ENCODE assay signal across 26 cellular contexts in the genomic region with DNA sequence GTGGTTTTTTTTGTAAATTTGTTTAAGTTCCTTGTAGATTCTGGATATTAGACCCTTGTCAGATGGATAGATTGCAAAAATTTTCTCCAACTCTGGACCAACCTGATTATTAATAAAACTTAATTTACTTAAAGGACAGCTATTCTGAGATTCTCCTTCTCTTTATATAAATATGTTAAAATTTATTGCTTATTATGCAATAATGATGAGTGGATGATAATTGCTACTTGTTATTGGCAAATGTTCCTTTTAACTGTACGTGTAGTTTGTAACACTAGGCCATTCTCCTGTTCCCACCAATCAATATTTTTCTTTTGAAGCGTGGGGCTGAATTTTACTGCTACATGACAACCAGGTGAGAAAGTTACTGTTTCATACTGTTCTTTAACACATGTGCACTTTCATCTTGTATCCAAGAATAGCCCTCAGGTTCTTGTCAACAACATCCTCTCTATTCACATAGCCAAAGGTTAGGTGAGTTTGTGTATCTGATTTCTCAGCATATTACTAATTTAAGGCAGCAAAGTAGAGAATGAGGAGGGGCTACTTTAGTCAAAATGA. TPM values are rescaled to one million over a fixed set of nuclear protein-coding genes. Genes with fewer than 3 reads are reported as not detected.
A peak's percentile ranks its signal among the peaks of the same experiment; 100 is the strongest.
DNase-seq lines count a peak whose midpoint lies in the region; ATAC-seq, FAIRE-seq and TF ChIP-seq lines count a peak whose summit lies in the region.
"Had no signal": no experiment of that assay in that cellular context is flagged by ENCODE, and none has a peak within 500 bp of the region (broad histone marks: within the 10 kb centered on the region; RNA-seq: fewer than 3 reads in every experiment).

No MANE protein-coding gene starts in this region.

- FAIRE-seq in K562 (lab: Jason Lieb, UNC) = no peak
- FAIRE-seq: pancreas, TTC549 had no signal

- peaks cover 75% of the 10 kb centered on the region for H3K4me1 Mint-ChIP-seq in activated CD4-positive, alpha-beta T cell treated with anti-CD3 and anti-CD28 coated beads for 36 hours
- H3K4me1 Mint-ChIP-seq: nephron had no signal

- intact Hi-C loops in activated CD4-positive, alpha-beta T cell treated with anti-CD3 and anti-CD28 coated beads for 36 hours (cut with DNase I, micrococcal nuclease) = loop anchor here in 1 of 2 experiments (1.0 kb wide), 1 partner anchor 9 kb away; no protein-coding TSS in a partner anchor
- intact Hi-C loops in K562 (cut with micrococcal nuclease) = no loop called here

- H3K36me3 Mint-ChIP-seq in activated CD4-positive, alpha-beta T cell treated with anti-CD3 and anti-CD28 coated beads for 36 hours (ENCODE audit: low read depth) = peaks cover 4% of the 10 kb centered on the region
- H3K36me3 Mint-ChIP-seq: mesothelial cell of epicardium had no signal

- H3K9me3 Mint-ChIP-seq in activated CD4-positive, alpha-beta T cell treated with anti-CD3 and anti-CD28 coated beads for 36 hours (ENCODE audit: low read depth) = no peaks in the 10 kb centered on the region
- H3K9me3 Mint-ChIP-seq: nephron had no signal

- no peaks in the 10 kb centered on the region for H3K36me3 ChIP-seq in K562 (ENCODE audit: control insufficient read depth, insufficient read depth, low read length)
- no peaks in the 10 kb centered on the region for H3K36me3 ChIP-seq in hepatocyte (replicated peaks; ENCODE audit: insufficient read depth, low read depth)
- H3K36me3 ChIP-seq: heart left ventricle, pancreas, tibial artery had no signal

- H4K20me1 ChIP-seq in K562 (replicated peaks; ENCODE audit: control insufficient read depth, insufficient read depth, low read length) = no peaks in the 10 kb centered on the region
- no peaks in the 10 kb centered on the region for H4K20me1 ChIP-seq in hepatocyte (ENCODE audit: insufficient read depth, poor library complexity, severe bottlenecking)

- TF ChIP-seq POLR2A in K562 (conservative IDR thresholded peaks at IDR 0.05) = no peak

- H3K4me3 Mint-ChIP-seq in activated CD4-positive, alpha-beta T cell treated with anti-CD3 and anti-CD28 coated beads for 36 hours = no peak overlapping the region
- H3K4me3 Mint-ChIP-seq: activated naive CD8-positive, alpha-beta T cell treated with anti-CD3 and anti-CD28 coated beads, Interleukin-2, amount 10 ng/mL, durations not matched to agents 7 days and 5 days; mesothelial cell of epicardium; nephron; stimulated activated naive CD8-positive, alpha-beta T cell treated with anti-CD3 and anti-CD28 coated beads, Interleukin-15, amount 100 ng/mL, for 72 hours had no signal

- H3K27ac Mint-ChIP-seq in activated CD4-positive, alpha-beta T cell treated with anti-CD3 and anti-CD28 coated beads for 36 hours = peak overlapping the region; percentile 5
- H3K27ac Mint-ChIP-seq: activated naive CD8-positive, alpha-beta T cell treated with anti-CD3 and anti-CD28 coated beads, Interleukin-2, amount 10 ng/mL, durations not matched to agents 7 days and 5 days; mesothelial cell of epicardium; nephron; stimulated activated naive CD8-positive, alpha-beta T cell treated with anti-CD3 and anti-CD28 coated beads, Interleukin-15, amount 100 ng/mL, for 72 hours had no signal

- H3K4me3 ChIP-seq in K562 (no peak overlapping the region), hepatocyte (no peak overlapping the region)
- H3K4me3 ChIP-seq: heart left ventricle, pancreas, tibial artery had no signal

- no peaks in the 10 kb centered on the region for H3K27me3 Mint-ChIP-seq in activated CD4-positive, alpha-beta T cell treated with anti-CD3 and anti-CD28 coated beads for 36 hours
- H3K27me3 Mint-ChIP-seq: stimulated activated naive CD8-positive, alpha-beta T cell treated with anti-CD3 and anti-CD28 coated beads, Interleukin-15, amount 100 ng/mL, for 72 hours had no signal

- TF ChIP-seq CTCF in K562 (IDR thresholded peaks at IDR 0.05 in 2 of 3, conservative IDR thresholded peaks at IDR 0.05 in 1 of 3; ENCODE audit: insufficient read depth in 2 of 3, low read depth in 1 of 3, low read length in 3 of 3) = no peak
- no peak for TF ChIP-seq CTCF in hepatocyte (IDR thresholded peaks at IDR 0.05; ENCODE audit: poor library complexity)
- TF ChIP-seq CTCF in omental fat pad (IDR thresholded peaks at IDR 0.05) = no peak

- no peak for DNase-seq in activated CD4-positive, alpha-beta T cell treated with anti-CD3 and anti-CD28 coated beads for 36 hours
- DNase-seq in activated CD4-positive, alpha-beta T cell treated with anti-CD3 and anti-CD28 coated beads for 4 hours = no peak
- DNase-seq in K562 (ENCODE audit: extremely low read depth in 1 of 4, low spot score in 3 of 4) (no peak), hepatocyte (ENCODE audit: low spot score) (no peak), omental fat pad (ENCODE audit: low spot score) (no peak), SKM-1 treated with dmso at 0.1 percent for 144 hours (lab: John Stamatoyannopoulos, UW; ENCODE audit: unreplicated experiment) (no peak)
- DNase-seq: activated CD4-positive, CD25-positive, alpha-beta regulatory T cell treated with anti-CD3 and anti-CD28 coated beads, Interleukin-2, amount 50 U/mL, for 72 hours; activated naive CD8-positive, alpha-beta T cell treated with anti-CD3 and anti-CD28 coated beads, Interleukin-2, amount 10 ng/mL, durations not matched to agents 7 days and 5 days; cerebellar nuclear complex; COR-L47; DMS79 treated with DMSO at 0.1 percent for 48 hours; heart left ventricle; NCI-H1436; NCI-H2171 treated with DMSO at 0.1 percent for 48 hours; NCI-H748 treated with DMSO at 0.1 percent for 48 hours; pancreas; right cardiac atrium; stimulated activated naive CD8-positive, alpha-beta T cell treated with anti-CD3 and anti-CD28 coated beads, Interleukin-15, amount 100 ng/mL, for 72 hours; tibial artery had no signal

- no peaks in the 10 kb centered on the region; a peak in 1 of 5 replicates for H3K4me1 ChIP-seq in K562 (replicated peaks in 1 of 2; ENCODE audit: control insufficient read depth in 2 of 2, insufficient read depth in 2 of 2, low read length in 2 of 2)
- no peaks in the 10 kb centered on the region for H3K4me1 ChIP-seq in hepatocyte (ENCODE audit: insufficient read depth)
- H3K4me1 ChIP-seq: pancreas, tibial artery had no signal

- POLR2A ChIA-PET in activated CD4-positive, alpha-beta T cell treated with anti-CD3 and anti-CD28 coated beads for 36 hours (lab: Charles Lee) = interaction anchor here (0.6 kb wide), 1 partner anchor 68 kb away, joined by 3 read pairs; no protein-coding TSS in a partner anchor
- POLR2A ChIA-PET in K562 (lab: Yijun Ruan, JAX) = no interaction called here

- no peak for TF ChIP-seq RAD21 in K562 (CRISPR knock-in tag; conservative IDR thresholded peaks at IDR 0.05 in 1 of 2, IDR thresholded peaks at IDR 0.05 in 1 of 2)

- H3K79me2 ChIP-seq in K562 (ENCODE audit: control insufficient read depth, insufficient read depth, low read length) = no peaks in the 10 kb centered on the region
- H3K79me2 ChIP-seq in hepatocyte = no peaks in the 10 kb centered on the region

- no TSS peak for BruUV-seq in K562 (replicated peaks; lab: Mats Ljungman, UMichigan)

- ATAC-seq in activated CD4-positive, alpha-beta T cell treated with anti-CD3 and anti-CD28 coated beads for 36 hours = no peak
- peak; percentile 55 for ATAC-seq in GM18873 (IDR thresholded peaks at IDR 0.05; ENCODE audit: low FRiP score, unreplicated experiment)
- peak; percentile 69 for ATAC-seq in HG02678 (IDR thresholded peaks at IDR 0.05; ENCODE audit: unreplicated experiment)
- no peak for ATAC-seq in K562
- no peak for ATAC-seq in omental fat pad (ENCODE audit: low FRiP score)
- ATAC-seq: heart left ventricle; left lobe of liver; pancreas; right cardiac atrium; stimulated activated naive CD8-positive, alpha-beta T cell treated with anti-CD3 and anti-CD28 coated beads, Interleukin-15, amount 100 ng/mL, for 72 hours had no signal

- 57% methylated on average over 2 of the region's 2 CpGs for WGBS in K562 (ENCODE audit: insufficient coverage, low coverage, missing lambda C conversion rate)
- WGBS in hepatocyte (ENCODE audit: low lambda C conversion rate, missing lambda C conversion rate) = 88% methylated on average over 2 of the region's 2 CpGs

- no peak overlapping the region for H3K27ac ChIP-seq in K562 (ENCODE audit: extremely low read depth, low read depth, low read length)
- H3K27ac ChIP-seq in hepatocyte = no peak overlapping the region
- H3K27ac ChIP-seq: 22Rv1, heart left ventricle, pancreas, tibial artery had no signal

- TF ChIP-seq EP300 in K562 (IDR thresholded peaks at IDR 0.05; ENCODE audit: low read length) = no peak

- H2AFZ ChIP-seq in K562 (ENCODE audit: low read depth, low read length) = no peak overlapping the region
- no peak overlapping the region for H2AFZ ChIP-seq in hepatocyte

- H3K27me3 ChIP-seq in K562 (ENCODE audit: control insufficient read depth in 2 of 2, insufficient read depth in 2 of 2, low read length in 2 of 2) (no peaks in the 10 kb centered on the region), hepatocyte (no peaks in the 10 kb centered on the region)
- H3K27me3 ChIP-seq: heart left ventricle, pancreas, tibial artery had no signal

- H3K9ac ChIP-seq in K562 (ENCODE audit: insufficient read depth in 1 of 2, low read depth in 2 of 2, low read length in 2 of 2) = no peak overlapping the region

- in situ Hi-C loops in K562 (cut with MboI) = no loop called here

- no peaks in the 10 kb centered on the region for H3K9me2 ChIP-seq in hepatocyte (replicated peaks; ENCODE audit: insufficient read depth)

- no peaks in the 10 kb centered on the region for H3K9me1 ChIP-seq in K562 (ENCODE audit: control insufficient read depth, insufficient read depth, low read length)

- H3K9me3 ChIP-seq in K562 (replicated peaks; ENCODE audit: control insufficient read depth, insufficient read depth, low read depth, low read length) (0 out of 2 replicates have a peak, but pooled peaks cover 1% of the 10 kb centered on the region), hepatocyte (ENCODE audit: low read depth) (no peaks in the 10 kb centered on the region)
- H3K9me3 ChIP-seq: pancreas, tibial artery had no signal

- CTCF ChIA-PET in activated CD4-positive, alpha-beta T cell treated with anti-CD3 and anti-CD28 coated beads for 36 hours (lab: Charles Lee) = interaction anchor here (1.0 kb wide), 1 partner anchor 89 kb away, joined by 3 read pairs; no protein-coding TSS in a partner anchor
- CTCF ChIA-PET in K562 (lab: Yijun Ruan, JAX; ENCODE audit: low intra/inter-chr PET ratio) = no interaction called here

- no peak overlapping the region for H3K4me2 ChIP-seq in K562 (ENCODE audit: insufficient read depth, low read length)
- H3K4me2 ChIP-seq in hepatocyte = no peak overlapping the region

RNA-seq across cellular contexts. Expression of a gene that starts 16.6 kb away (rescaled TPM):
- total RNA-seq in activated CD4-positive, alpha-beta T cell treated with anti-CD3 and anti-CD28 coated beads for 36 hours = 100 to 1,000 TPM; 159 to 178 TPM
- 7.1 and 33.2 TPM in 2 replicates for total RNA-seq in K562 (2011; cell fraction: chromatin; rRNA removed; ENCODE audit: low replicate concordance)
- total RNA-seq in K562 (2011; cell fraction: nucleolus; rRNA removed) = 3.5 and 5.3 TPM in 2 replicates
- total RNA-seq in K562 (2011; cell fraction: nucleoplasm; rRNA removed) = 11.3 and 18.7 TPM in 2 replicates
- total RNA-seq in K562 (2014; rRNA removed) = 8.2 and 8.5 TPM in 2 replicates
- 13.1 and 17.5 TPM in 2 replicates for total RNA-seq in K562 (2014; rRNA removed; fragmentation: Illumina TruSeq; extraction: Trizol)
- total RNA-seq in K562 (2015; rRNA removed; fragmentation: Illumina TruSeq; extraction: Trizol) = 15.2 and 17.7 TPM in 2 replicates
- 9.5 and 10.6 TPM in 2 replicates for total RNA-seq in K562 (2021)
- polyA plus RNA-seq in K562 (2011; rRNA removed) = 10.0 and 11.7 TPM in 2 replicates
- polyA plus RNA-seq in K562 (2011; cell fraction: cytosol; rRNA removed) = 1.4 and 2.8 TPM in 2 replicates
- polyA plus RNA-seq in K562 (2011; cell fraction: nucleus; rRNA removed) = 2.9 and 5.0 TPM in 2 replicates
- 6.2 and 7.9 TPM in 2 replicates for polyA plus RNA-seq in K562 (2012)
- polyA plus RNA-seq in K562 (2014; fragmentation: Illumina TruSeq; extraction: Trizol) = 6.6 and 7.6 TPM in 2 replicates
- 1 to 10 TPM; 2.3 to 3.0 TPM for polyA plus RNA-seq in K562 (2014; fragmentation: Nextera tagmentation; extraction: Ambion mirVana)
- polyA plus RNA-seq in K562 (2014; rRNA removed) = 4.5 TPM in 2 replicates
- 18.0 and 24.4 TPM in 2 replicates for polyA minus RNA-seq in K562 (2011; rRNA and poly(A)+ RNA removed)
- 7.1 and 7.9 TPM in 2 replicates for polyA minus RNA-seq in K562 (2011; cell fraction: cytosol; rRNA and poly(A)+ RNA removed)
- polyA minus RNA-seq in K562 (2011; cell fraction: nucleus; rRNA and poly(A)+ RNA removed) = 8.5 and 15.6 TPM in 2 replicates
- 32.4 and 45.5 TPM in 2 replicates for total RNA-seq in hepatocyte
- 6.4 and 7.2 TPM in 2 replicates for polyA plus RNA-seq in hepatocyte
- total RNA-seq in omental fat pad = 10 to 100 TPM; 39.2 to 89.9 (median 60.7) TPM

Comparison
In these comparisons a context has a peak if more than half of its experiments do, and no peak if none do; other contexts are left out.
1. ATAC-seq: peak in GM18873 (single experiment) and HG02678 (single experiment); none in activated CD4-positive, alpha-beta T cell treated with anti-CD3 and anti-CD28 coated beads for 36 hours (single experiment), K562 (single experiment) and omental fat pad (single experiment).